ENCODE assay signal across 20 cellular contexts in the genomic region with DNA sequence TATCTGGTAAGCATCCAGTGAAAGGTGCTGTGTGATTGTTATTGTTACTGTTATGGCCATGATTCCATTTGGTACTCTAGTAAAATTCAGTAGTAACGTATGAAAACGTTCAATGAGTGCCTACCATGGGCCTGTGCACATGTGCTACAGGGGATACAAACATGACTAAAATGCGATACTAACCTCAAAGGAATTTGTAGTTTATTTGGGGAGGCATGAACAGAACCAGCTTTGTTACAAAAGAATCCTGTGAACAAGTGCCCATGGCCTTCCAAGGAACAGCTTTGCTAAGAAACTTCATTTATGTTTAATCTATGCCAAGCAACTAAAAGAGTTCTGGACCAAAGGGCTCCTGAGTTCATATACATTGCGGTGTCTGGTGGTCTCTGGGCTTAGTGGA. TPM values are rescaled to one million over a fixed set of nuclear protein-coding genes. Genes with fewer than 3 reads are reported as not detected.
DNase-seq lines count a peak whose midpoint lies in the region; ATAC-seq and TF ChIP-seq lines count a peak whose summit lies in the region.
"Had no signal": no experiment of that assay in that cellular context is flagged by ENCODE, and none has a peak within 500 bp of the region (broad histone marks: within the 10 kb centered on the region; RNA-seq: fewer than 3 reads in every experiment).

No MANE protein-coding gene starts in this region.

- DNase-seq in AG08395 (ENCODE audit: low spot score), result peak; percentile 38
- DNase-seq in GM23248, result peak; percentile 35
- peak; percentile 78 for DNase-seq in M059J (ENCODE audit: low read depth)
- DNase-seq in fibroblast of peridontal ligament (ENCODE audit: extremely low read depth), result peak; percentile 81
- no peak for DNase-seq in CD4-positive, alpha-beta T cell
- DNase-seq in activated CD8-positive, alpha-beta memory T cell treated with anti-CD3 and anti-CD28 coated beads for 24 hours, result no peak
- DNase-seq in Kasumi-1 (lab: John Stamatoyannopoulos, UW), result no peak
- DNase-seq: 8988T; CD8-positive, alpha-beta T cell; DMS 273 treated with DMSO at 0.1 percent for 48 hours; MG63; NCI-H1092 treated with DMSO at 0.1 percent for 48 hours; NCI-H1694; NCI-H345; NCI-H69; PC-9; SK-N-SH had no signal

- WGBS in GM23248 (ENCODE audit: low coverage in 1 of 2, low lambda C conversion rate in 2 of 2, missing lambda C conversion rate in 2 of 2), 2 experiments, result 59 to 60% methylated on average over 4 of the region's 4 CpGs

- H3K4me2 ChIP-seq in GM23248 (ENCODE audit: unreplicated experiment), result no peak overlapping the region
- H3K4me2 ChIP-seq: PC-9, SK-N-SH had no signal

- in situ Hi-C loops in GM23248 (cut with MboI), result no loop called here

- POLR2A ChIA-PET in CD4-positive, alpha-beta T cell (lab: Charles Lee), result no interaction called here

- H3K36me3 ChIP-seq in GM23248 (ENCODE audit: low read depth), result no peaks in the 10 kb centered on the region
- H3K36me3 ChIP-seq: HAP-1 had no signal

- H3K4me1 Mint-ChIP-seq in CD4-positive, alpha-beta T cell (ENCODE audit: low read depth), result no peaks in the 10 kb centered on the region

- H3K9me2 ChIP-seq in GM23248 (ENCODE audit: insufficient read depth), result no peaks in the 10 kb centered on the region
- H3K9me2 ChIP-seq: SK-N-SH had no signal

- no peak for TF ChIP-seq CTCF in CD4-positive, alpha-beta T cell (IDR thresholded peaks at IDR 0.05)

- H4K20me1 ChIP-seq in GM23248 (ENCODE audit: insufficient read depth), result no peaks in the 10 kb centered on the region

- H3K27me3 ChIP-seq in GM23248 (replicated peaks; ENCODE audit: insufficient read depth), result no peaks in the 10 kb centered on the region
- H3K27me3 ChIP-seq in CD4-positive, alpha-beta T cell (ENCODE audit: control insufficient read depth, insufficient read depth, low read length), result no peaks in the 10 kb centered on the region
- H3K27me3 ChIP-seq: MG63 had no signal

- H3K27ac Mint-ChIP-seq in CD4-positive, alpha-beta T cell, result no peak overlapping the region
- H3K27ac Mint-ChIP-seq: CD8-positive, alpha-beta T cell had no signal

- H3K79me2 ChIP-seq in GM23248 (ENCODE audit: insufficient read depth), result no peaks in the 10 kb centered on the region

- no peak overlapping the region for H3K27ac ChIP-seq in GM23248
- no peak overlapping the region for H3K27ac ChIP-seq in CD4-positive, alpha-beta T cell (ENCODE audit: low read depth, low read length)
- H3K27ac ChIP-seq: PC-9 had no signal

- intact Hi-C loops in CD4-positive, alpha-beta T cell (cut with DNase I, micrococcal nuclease), result no loop called here

- CTCF ChIA-PET in CD4-positive, alpha-beta T cell (lab: Charles Lee), result no interaction called here

- H3K9ac ChIP-seq in GM23248, result no peak overlapping the region
- H3K9ac ChIP-seq: SK-N-SH had no signal

- H3K4me3 Mint-ChIP-seq in CD4-positive, alpha-beta T cell, result no peak overlapping the region
- H3K4me3 Mint-ChIP-seq: CD8-positive, alpha-beta T cell had no signal

- H3K4me1 ChIP-seq in GM23248 (ENCODE audit: insufficient read depth), result peaks cover 14% of the 10 kb centered on the region
- H3K4me1 ChIP-seq: HAP-1 had no signal

- H3K27me3 Mint-ChIP-seq in CD4-positive, alpha-beta T cell, result peaks cover 19% of the 10 kb centered on the region

- H3F3A ChIP-seq in GM23248 (ENCODE audit: insufficient read depth), result no peaks in the 10 kb centered on the region

- peaks cover 1% of the 10 kb centered on the region for H3K9me3 Mint-ChIP-seq in CD4-positive, alpha-beta T cell
- H3K9me3 Mint-ChIP-seq: CD8-positive, alpha-beta T cell had no signal

- no peak for ATAC-seq in HG03045 (IDR thresholded peaks at IDR 0.05; ENCODE audit: unreplicated experiment)
- no peak for ATAC-seq in CD4-positive, alpha-beta T cell (ENCODE audit: poor library complexity)
- ATAC-seq: CD8-positive, alpha-beta T cell; K562 had no signal

- no peaks in the 10 kb centered on the region for H3K9me3 ChIP-seq in GM23248 (ENCODE audit: low read depth)
- H3K9me3 ChIP-seq in CD4-positive, alpha-beta T cell (ENCODE audit: control insufficient read depth, low read length), result no peaks in the 10 kb centered on the region
- H3K9me3 ChIP-seq: HAP-1, MG63, SK-N-SH had no signal

- H3K4me3 ChIP-seq in GM23248, result no peak overlapping the region
- H3K4me3 ChIP-seq: HAP-1, K562, MG63, PC-9 had no signal

- H3K36me3 Mint-ChIP-seq in CD4-positive, alpha-beta T cell (ENCODE audit: low read depth), result no peaks in the 10 kb centered on the region
- H3K36me3 Mint-ChIP-seq: CD8-positive, alpha-beta T cell had no signal

- H2AFZ ChIP-seq in GM23248, result no peak overlapping the region
- H2AFZ ChIP-seq: PC-9 had no signal

RNA-seq across cellular contexts. Expression of gene PTGFR, which starts 28.7 kb away (rescaled TPM):
- 11.9 and 13.3 TPM in 2 replicates for total RNA-seq in GM23248 (2014; rRNA removed; shearing (Covaris generic))
- polyA plus RNA-seq in GM23248 (2016; fragmentation: Nextera tagmentation; extraction: Ambion mirVana), result 7.8 and 8.3 TPM in 2 replicates
- 36.2 and 51.0 TPM in 2 replicates for total RNA-seq in M059J (2014; rRNA removed; shearing (Covaris generic))
- not detected for total RNA-seq in CD4-positive, alpha-beta T cell
- total RNA-seq: CD8-positive, alpha-beta T cell; PC-9 had no signal
- polyA plus RNA-seq: K562 had no signal

Comparison
In these comparisons a context has a peak if more than half of its experiments do, and no peak if none do; other contexts are left out.
1. DNase-seq: peak in AG08395 (single experiment), GM23248 (single experiment), M059J (single experiment) and fibroblast of peridontal ligament (single experiment); none in CD4-positive, alpha-beta T cell (0 of 10), activated CD8-positive, alpha-beta memory T cell treated with anti-CD3 and anti-CD28 coated beads for 24 hours (single experiment) and Kasumi-1 (0 of 2).
2. RNA of gene PTGFR, which starts 28.7 kb away (total RNA-seq): 36.2 to 51.0 TPM in M059J and 11.9 to 13.3 TPM in GM23248; not detected in CD4-positive, alpha-beta T cell; every median in the first group is over 10 times any median in the second.